Comparison of ENCODE assay signal across 12 cellular contexts in the genomic region with DNA sequence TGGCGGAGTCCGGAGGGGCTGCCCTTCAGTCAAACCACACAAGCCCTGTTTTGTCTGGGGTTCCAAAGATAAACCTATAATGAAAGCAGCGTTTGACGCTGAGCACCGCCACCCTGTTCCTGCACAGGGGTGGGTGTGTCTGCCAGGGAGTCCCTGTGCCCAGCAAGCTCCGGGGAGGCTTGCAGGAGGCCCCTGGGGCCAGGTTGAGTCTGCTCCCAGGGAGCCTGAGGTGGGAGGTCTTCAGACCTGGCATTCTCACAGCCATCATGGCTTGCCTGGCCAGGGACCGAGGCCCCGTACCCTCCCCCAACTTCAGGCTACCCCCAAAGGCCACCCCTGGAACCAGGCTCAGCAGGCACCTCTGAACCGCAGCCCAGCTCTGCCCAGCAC.
DNase-seq lines count a peak whose midpoint lies in the region; ATAC-seq, FAIRE-seq and TF ChIP-seq lines count a peak whose summit lies in the region.
"Had no signal": no experiment of that assay in that cellular context is flagged by ENCODE, and none has a peak within 500 bp of the region (broad histone marks: within the 10 kb centered on the region; RNA-seq: fewer than 3 reads in every experiment).

No MANE protein-coding gene starts in this region.

- H3K9me3 ChIP-seq in osteoblast (ENCODE audit: low read depth, low read length), result no peaks in the 10 kb centered on the region
- H3K9me3 ChIP-seq: gastroesophageal sphincter had no signal

- H3K27ac ChIP-seq in osteoblast (ENCODE audit: low read depth, low read length), result no peak overlapping the region

- H4K20me1 ChIP-seq in osteoblast (ENCODE audit: insufficient read depth, low read length), result no peaks in the 10 kb centered on the region

- no peak overlapping the region for H3K4me2 ChIP-seq in osteoblast (ENCODE audit: insufficient read depth, low read length)

- ATAC-seq in Right ventricle myocardium inferior (no peak), left ventricle myocardium superior (no peak), GM19452 (IDR thresholded peaks at IDR 0.05; ENCODE audit: unreplicated experiment) (no peak)
- ATAC-seq: gastroesophageal sphincter had no signal

- no peaks in the 10 kb centered on the region for H3K36me3 ChIP-seq in osteoblast (ENCODE audit: insufficient read depth, low read length)
- H3K36me3 ChIP-seq: gastroesophageal sphincter had no signal

- no peak for TF ChIP-seq POLR2A in GM12891 (IDR thresholded peaks at IDR 0.05; ENCODE audit: low read depth, low read length)

- intact Hi-C loops in Right ventricle myocardium inferior (cut with DNase I), result no loop called here
- intact Hi-C loops in cardiac septum (cut with DNase I), result no loop called here
- intact Hi-C loops in left ventricle myocardium superior (cut with micrococcal nuclease), result no loop called here

- peaks cover 62% of the 10 kb centered on the region for H3K27me3 ChIP-seq in osteoblast (ENCODE audit: insufficient read depth, low read length)
- H3K27me3 ChIP-seq: gastroesophageal sphincter had no signal

- H3K4me3 ChIP-seq in osteoblast (ENCODE audit: insufficient read depth, low read length), result no peak overlapping the region
- H3K4me3 ChIP-seq: gastroesophageal sphincter had no signal

- DNase-seq in Right ventricle myocardium inferior (ENCODE audit: missing footprints), result peak; percentile 15
- DNase-seq in cardiac septum (ENCODE audit: low spot score), result no peak
- peak; percentile 15 for DNase-seq in left ventricle myocardium superior
- peak; percentile 74 for DNase-seq in osteoblast (ENCODE audit: insufficient read length, low spot score, missing footprints)
- no peak for DNase-seq in GM12891 (ENCODE audit: insufficient read length, low spot score)
- DNase-seq in NCI-H1930 (lab: John Stamatoyannopoulos, UW), result no peak
- no peak for DNase-seq in DMS53 (lab: John Stamatoyannopoulos, UW)
- DNase-seq: NCI-H2029, NCI-H774, T1000 had no signal

- FAIRE-seq in GM12891 (lab: Jason Lieb, UNC), result no peak

- H3K4me1 ChIP-seq in osteoblast (ENCODE audit: insufficient read depth, low read length), result no peaks in the 10 kb centered on the region

- H2AFZ ChIP-seq in osteoblast (ENCODE audit: low read length), result no peak overlapping the region

- no peaks in the 10 kb centered on the region for H3K79me2 ChIP-seq in osteoblast (ENCODE audit: insufficient read depth, low read length)

- no peak for TF ChIP-seq CTCF in osteoblast (IDR thresholded peaks at IDR 0.05; ENCODE audit: extremely low read depth, low read depth, low read length)

TF ChIP-seq in GM12891, 5 proteins besides CTCF, POLR2A, EP300 and RAD21:
- no peak for TF ChIP-seq SPI1 (IDR thresholded peaks at IDR 0.05; ENCODE audit: low read depth, low read length)
- no peak for TF ChIP-seq POU2F2 (IDR thresholded peaks at IDR 0.05; ENCODE audit: low read depth, low read length)
- TF ChIP-seq PAX5 (IDR thresholded peaks at IDR 0.05; ENCODE audit: insufficient read depth, low read length, severe bottlenecking), result no peak
- no peak for TF ChIP-seq POLR2AphosphoS5 (IDR thresholded peaks at IDR 0.05; ENCODE audit: low read depth, low read length)
- TF ChIP-seq TAF1 (IDR thresholded peaks at IDR 0.05; ENCODE audit: low read depth, low read length), result no peak

Comparison
In these comparisons a context has a peak if more than half of its experiments do, and no peak if none do; other contexts are left out.
1. DNase-seq: peak in Right ventricle myocardium inferior (single experiment), left ventricle myocardium superior (single experiment) and osteoblast (single experiment); none in cardiac septum (single experiment), GM12891 (single experiment), NCI-H1930 (0 of 2) and DMS53 (single experiment).